ENCODE assay signal across 17 cellular contexts in genomic region chr17:75486151-75486550, GRCh38. TPM values are rescaled to one million over a fixed set of nuclear protein-coding genes. Genes with fewer than 3 reads are reported as not detected.
DNase-seq lines count a peak whose midpoint lies in the region; ATAC-seq, FAIRE-seq and TF ChIP-seq lines count a peak whose summit lies in the region.
"Had no signal": no experiment of that assay in that cellular context is flagged by ENCODE, and none has a peak within 500 bp of the region (broad histone marks: within the 10 kb centered on the region; RNA-seq: fewer than 3 reads in every experiment).

No MANE protein-coding gene starts in this region.

- POLR2A ChIA-PET in activated CD4-positive, alpha-beta T cell treated with anti-CD3 and anti-CD28 coated beads, Interleukin-2, amount 10 ng/mL, durations not matched to agents 7 days and 5 days (lab: Charles Lee): no interaction called here
- POLR2A ChIA-PET in activated CD8-positive, alpha-beta T cell treated with anti-CD3 and anti-CD28 coated beads, Interleukin-2, amount 10 ng/mL, durations not matched to agents 7 days and 5 days (lab: Charles Lee): interaction anchor here (1.3 kb wide), 1 partner anchor 30 kb away, joined by 6 read pairs; the partner anchor contains the start of gene TMEM94

- H3K4me3 ChIP-seq in left ventricle myocardium inferior: no peak overlapping the region
- H3K4me3 ChIP-seq: GM23338, transverse colon had no signal

- peaks cover 26% of the 10 kb centered on the region for H3K4me1 Mint-ChIP-seq in activated CD4-positive, alpha-beta T cell treated with anti-CD3 and anti-CD28 coated beads, Interleukin-2, amount 10 ng/mL, durations not matched to agents 7 days and 5 days
- H3K4me1 Mint-ChIP-seq in activated CD8-positive, alpha-beta T cell treated with anti-CD3 and anti-CD28 coated beads, Interleukin-2, amount 10 ng/mL, durations not matched to agents 7 days and 5 days (ENCODE audit: low read depth): peaks cover 30% of the 10 kb centered on the region
- peaks cover 19 to 20% of the 10 kb centered on the region in 2 donors for H3K4me1 Mint-ChIP-seq in stimulated activated naive B cell treated with anti-CD40 and anti-IgM and Interleukin-4, amounts not matched to agents 10 μg/mL and 1 μg/mL and 100 μg/mL, for 72 hours

- H3K4me3 Mint-ChIP-seq in activated CD4-positive, alpha-beta T cell treated with anti-CD3 and anti-CD28 coated beads, Interleukin-2, amount 10 ng/mL, durations not matched to agents 7 days and 5 days: no peak overlapping the region
- no peak overlapping the region for H3K4me3 Mint-ChIP-seq in activated CD8-positive, alpha-beta T cell treated with anti-CD3 and anti-CD28 coated beads, Interleukin-2, amount 10 ng/mL, durations not matched to agents 7 days and 5 days
- no peak overlapping the region for H3K4me3 Mint-ChIP-seq in stimulated activated naive B cell treated with anti-CD40 and anti-IgM and Interleukin-4, amounts not matched to agents 10 μg/mL and 1 μg/mL and 100 μg/mL, for 72 hours
- H3K4me3 Mint-ChIP-seq: GM23338, nephron progenitor cell had no signal

- no peaks in the 10 kb centered on the region for H3K27me3 ChIP-seq in left ventricle myocardium inferior (ENCODE audit: low read depth)
- H3K27me3 ChIP-seq: transverse colon had no signal

- H3K4me1 ChIP-seq in left ventricle myocardium inferior: peaks cover 82% of the 10 kb centered on the region

- no peaks in the 10 kb centered on the region for H3K36me3 ChIP-seq in left ventricle myocardium inferior
- H3K36me3 ChIP-seq: transverse colon had no signal

- CTCF ChIA-PET in activated CD4-positive, alpha-beta T cell treated with anti-CD3 and anti-CD28 coated beads, Interleukin-2, amount 10 ng/mL, durations not matched to agents 7 days and 5 days (lab: Charles Lee): no interaction called here
- CTCF ChIA-PET in activated CD8-positive, alpha-beta T cell treated with anti-CD3 and anti-CD28 coated beads, Interleukin-2, amount 10 ng/mL, durations not matched to agents 7 days and 5 days (lab: Charles Lee): no interaction called here

- intact Hi-C loops in left ventricle myocardium inferior (cut with micrococcal nuclease): no loop called here

- peaks cover 10% of the 10 kb centered on the region for H3K36me3 Mint-ChIP-seq in activated CD4-positive, alpha-beta T cell treated with anti-CD3 and anti-CD28 coated beads, Interleukin-2, amount 10 ng/mL, durations not matched to agents 7 days and 5 days (ENCODE audit: low read depth)
- H3K36me3 Mint-ChIP-seq in activated CD8-positive, alpha-beta T cell treated with anti-CD3 and anti-CD28 coated beads, Interleukin-2, amount 10 ng/mL, durations not matched to agents 7 days and 5 days (ENCODE audit: low read depth): peaks cover 20% of the 10 kb centered on the region
- H3K36me3 Mint-ChIP-seq in stimulated activated naive B cell treated with anti-CD40 and anti-IgM and Interleukin-4, amounts not matched to agents 10 μg/mL and 1 μg/mL and 100 μg/mL, for 72 hours: peaks cover 15 to 39% of the 10 kb centered on the region in 2 donors

- H3K27me3 Mint-ChIP-seq in activated CD4-positive, alpha-beta T cell treated with anti-CD3 and anti-CD28 coated beads, Interleukin-2, amount 10 ng/mL, durations not matched to agents 7 days and 5 days: no peaks in the 10 kb centered on the region
- H3K27me3 Mint-ChIP-seq in activated CD8-positive, alpha-beta T cell treated with anti-CD3 and anti-CD28 coated beads, Interleukin-2, amount 10 ng/mL, durations not matched to agents 7 days and 5 days (ENCODE audit: low read depth): no peaks in the 10 kb centered on the region
- no peaks in the 10 kb centered on the region for H3K27me3 Mint-ChIP-seq in stimulated activated naive B cell treated with anti-CD40 and anti-IgM and Interleukin-4, amounts not matched to agents 10 μg/mL and 1 μg/mL and 100 μg/mL, for 72 hours

- peak overlapping the region; percentile 80 for H3K27ac Mint-ChIP-seq in activated CD4-positive, alpha-beta T cell treated with anti-CD3 and anti-CD28 coated beads, Interleukin-2, amount 10 ng/mL, durations not matched to agents 7 days and 5 days
- peak overlapping the region; percentile 98 for H3K27ac Mint-ChIP-seq in activated CD8-positive, alpha-beta T cell treated with anti-CD3 and anti-CD28 coated beads, Interleukin-2, amount 10 ng/mL, durations not matched to agents 7 days and 5 days
- H3K27ac Mint-ChIP-seq in stimulated activated naive B cell treated with anti-CD40 and anti-IgM and Interleukin-4, amounts not matched to agents 10 μg/mL and 1 μg/mL and 100 μg/mL, for 72 hours: peak overlapping the region; percentile 82
- H3K27ac Mint-ChIP-seq: GM23338, nephron progenitor cell had no signal

- no peaks in the 10 kb centered on the region for H3K9me3 Mint-ChIP-seq in activated CD4-positive, alpha-beta T cell treated with anti-CD3 and anti-CD28 coated beads, Interleukin-2, amount 10 ng/mL, durations not matched to agents 7 days and 5 days
- no peaks in the 10 kb centered on the region for H3K9me3 Mint-ChIP-seq in activated CD8-positive, alpha-beta T cell treated with anti-CD3 and anti-CD28 coated beads, Interleukin-2, amount 10 ng/mL, durations not matched to agents 7 days and 5 days (ENCODE audit: insufficient read depth)
- no peaks in the 10 kb centered on the region for H3K9me3 Mint-ChIP-seq in stimulated activated naive B cell treated with anti-CD40 and anti-IgM and Interleukin-4, amounts not matched to agents 10 μg/mL and 1 μg/mL and 100 μg/mL, for 72 hours
- H3K9me3 Mint-ChIP-seq: GM23338, nephron progenitor cell had no signal

- no peak for FAIRE-seq in D721Med (lab: Jason Lieb, UNC)
- FAIRE-seq: A204.1 had no signal

- no peak for DNase-seq in activated CD4-positive, alpha-beta T cell treated with anti-CD3 and anti-CD28 coated beads, Interleukin-2, amount 10 ng/mL, durations not matched to agents 7 days and 5 days
- no peak for DNase-seq in activated CD4-positive, alpha-beta T cell treated with anti-CD3 and anti-CD28 coated beads for 4 hours
- no peak for DNase-seq in activated CD8-positive, alpha-beta T cell treated with anti-CD3 and anti-CD28 coated beads, Interleukin-2, amount 10 ng/mL, durations not matched to agents 7 days and 5 days
- DNase-seq in left ventricle myocardium inferior (no peak), D721Med (ENCODE audit: insufficient read length, low spot score) (no peak)
- DNase-seq in stimulated activated naive B cell treated with anti-CD40 and anti-IgM and Interleukin-4, amounts not matched to agents 10 μg/mL and 1 μg/mL and 100 μg/mL, for 72 hours: no peak
- DNase-seq: activated CD4-positive, alpha-beta T cell treated with anti-CD3 and anti-CD28 coated beads for 1 hour; effector CD4-positive, alpha-beta T cell; NCI-H146; NCI-H2227 treated with DMSO at 0.1 percent for 48 hours; nephron progenitor cell; transverse colon had no signal

- H3K9me3 ChIP-seq in left ventricle myocardium inferior (replicated peaks): no peaks in the 10 kb centered on the region
- H3K9me3 ChIP-seq: transverse colon had no signal

- peak overlapping the region; percentile 67 for H3K27ac ChIP-seq in left ventricle myocardium inferior (replicated peaks)

- TF ChIP-seq CTCF in left ventricle myocardium inferior (IDR thresholded peaks at IDR 0.05; ENCODE audit: borderline replicate concordance) (no peak), D721Med (IDR thresholded peaks at IDR 0.05; ENCODE audit: insufficient read depth, missing control alignments) (no peak)

- ATAC-seq in activated CD8-positive, alpha-beta T cell treated with anti-CD3 and anti-CD28 coated beads, Interleukin-2, amount 10 ng/mL, durations not matched to agents 7 days and 5 days: no peak
- ATAC-seq in stimulated activated naive B cell treated with anti-CD40 and anti-IgM and Interleukin-4, amounts not matched to agents 10 μg/mL and 1 μg/mL and 100 μg/mL, for 72 hours (replicated peaks): no peak
- ATAC-seq in HG03354 (IDR thresholded peaks at IDR 0.05; ENCODE audit: poor library complexity, severe bottlenecking, unreplicated experiment): no peak
- no peak for ATAC-seq in GM21786 (IDR thresholded peaks at IDR 0.05; ENCODE audit: unreplicated experiment)
- ATAC-seq: GM23338 had no signal

RNA-seq across cellular contexts. Expression of gene CASKIN2, which starts 29.2 kb away (rescaled TPM):
- 1 to 10 TPM in 1 of 2 experiments, under 1 TPM in 1; 0.47 to 1.1 TPM for total RNA-seq in activated CD4-positive, alpha-beta T cell treated with anti-CD3 and anti-CD28 coated beads, Interleukin-2, amount 10 ng/mL, durations not matched to agents 7 days and 5 days
- under 1 TPM; 0.68 to 0.97 TPM for total RNA-seq in activated CD8-positive, alpha-beta T cell treated with anti-CD3 and anti-CD28 coated beads, Interleukin-2, amount 10 ng/mL, durations not matched to agents 7 days and 5 days
- total RNA-seq in left ventricle myocardium inferior: 34.3 TPM

RNA-seq across cellular contexts. Expression of gene TMEM94, which starts 29.7 kb away (rescaled TPM):
- 10 to 100 TPM; 80.3 to 82.1 TPM for total RNA-seq in activated CD4-positive, alpha-beta T cell treated with anti-CD3 and anti-CD28 coated beads, Interleukin-2, amount 10 ng/mL, durations not matched to agents 7 days and 5 days
- total RNA-seq in activated CD8-positive, alpha-beta T cell treated with anti-CD3 and anti-CD28 coated beads, Interleukin-2, amount 10 ng/mL, durations not matched to agents 7 days and 5 days: 10 to 100 TPM; 81.9 to 84.8 TPM
- 38.8 TPM for total RNA-seq in left ventricle myocardium inferior

RNA-seq across cellular contexts. Expression of gene TSEN54, which starts 30.2 kb away (rescaled TPM):
- total RNA-seq in activated CD4-positive, alpha-beta T cell treated with anti-CD3 and anti-CD28 coated beads, Interleukin-2, amount 10 ng/mL, durations not matched to agents 7 days and 5 days: 10 to 100 TPM; 48.8 to 59.2 TPM
- 10 to 100 TPM; 76.6 to 77.8 TPM for total RNA-seq in activated CD8-positive, alpha-beta T cell treated with anti-CD3 and anti-CD28 coated beads, Interleukin-2, amount 10 ng/mL, durations not matched to agents 7 days and 5 days
- total RNA-seq in left ventricle myocardium inferior: 6.8 TPM

RNA-seq across cellular contexts. Expression of gene LLGL2, which starts 39.3 kb away (rescaled TPM):
- 10 to 100 TPM; 17.8 to 24.2 TPM for total RNA-seq in activated CD4-positive, alpha-beta T cell treated with anti-CD3 and anti-CD28 coated beads, Interleukin-2, amount 10 ng/mL, durations not matched to agents 7 days and 5 days
- total RNA-seq in activated CD8-positive, alpha-beta T cell treated with anti-CD3 and anti-CD28 coated beads, Interleukin-2, amount 10 ng/mL, durations not matched to agents 7 days and 5 days: 10 to 100 TPM; 19.3 to 19.8 TPM
- total RNA-seq in left ventricle myocardium inferior: 2.0 TPM
- total RNA-seq: HT1080 had no signal

Comparison
In these comparisons a context has a peak if more than half of its experiments do, and no peak if none do; other contexts are left out.
1. RNA of gene CASKIN2, which starts 29.2 kb away (total RNA-seq): 34.3 TPM in left ventricle myocardium inferior (single experiment); 0.47 to 1.1 TPM in activated CD4-positive, alpha-beta T cell treated with anti-CD3 and anti-CD28 coated beads, Interleukin-2, amount 10 ng/mL, durations not matched to agents 7 days and 5 days and 0.68 to 0.97 TPM in activated CD8-positive, alpha-beta T cell treated with anti-CD3 and anti-CD28 coated beads, Interleukin-2, amount 10 ng/mL, durations not matched to agents 7 days and 5 days; every median in the first group is over 10 times any median in the second.
2. Peak in every context shown above with its lines, with median percentiles within 50 percentile points of each other: H3K27ac Mint-ChIP-seq.